Comparison of ENCODE assay signal across 8 cellular contexts in the genomic region with DNA sequence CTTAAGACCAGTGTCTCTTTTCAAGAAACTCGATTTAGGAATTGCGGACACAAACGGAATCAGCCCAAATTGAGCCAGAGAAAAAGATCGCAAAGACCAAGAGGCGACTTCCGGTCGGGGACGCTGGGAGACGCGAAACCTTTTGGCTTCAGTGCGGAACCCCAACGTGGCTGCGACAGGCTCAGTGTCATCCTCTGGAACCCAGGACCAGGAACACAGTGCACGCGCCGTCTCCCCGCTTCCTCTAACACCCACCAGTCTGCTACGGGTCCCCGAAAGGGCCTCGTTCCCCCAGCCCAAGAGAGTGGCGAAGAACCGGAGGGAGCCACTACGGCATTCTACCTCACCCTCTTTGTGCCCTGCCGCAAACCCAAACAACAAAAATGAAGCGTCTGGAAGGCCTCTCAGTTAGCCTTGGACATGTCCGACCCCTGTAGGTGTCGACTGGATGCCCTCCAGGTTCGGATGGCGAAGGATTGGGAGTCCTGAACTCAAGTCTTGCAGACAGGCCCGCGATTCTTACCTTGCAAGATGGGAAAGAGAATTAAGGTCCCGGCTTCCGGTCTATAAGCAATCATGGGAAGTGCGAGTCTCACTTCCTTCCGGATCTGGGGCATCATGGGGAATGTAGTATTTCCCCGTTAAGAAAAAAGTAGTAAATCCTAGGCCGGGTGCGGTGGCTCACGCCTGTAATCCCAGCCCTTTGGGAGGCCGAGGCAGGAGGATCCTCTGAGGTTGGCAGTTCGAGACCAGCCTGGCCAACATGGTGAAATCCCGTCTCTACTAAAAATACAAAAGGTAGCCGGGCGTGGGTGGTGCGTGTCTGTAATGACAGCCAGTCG. TPM values are rescaled to one million over a fixed set of nuclear protein-coding genes. Genes with fewer than 3 reads are reported as not detected.
DNase-seq lines count a peak whose midpoint lies in the region; ATAC-seq and TF ChIP-seq lines count a peak whose summit lies in the region.

TSS of gene RPL6 (minus strand) at position 542 of the 842 bp plus-strand sequence. CDS start 949 bp downstream, outside the sequence.

- H3K4me3 ChIP-seq in LNCaP clone FGC (ENCODE audit: low read depth, low read length) (peak within 1 kb of the TSS; percentile 77), fibroblast of pulmonary artery (replicated peaks; ENCODE audit: low read depth, low read length) (peak within 1 kb of the TSS; percentile 95)

- peak within 1 kb of the TSS; percentile 100 for H3K27ac Mint-ChIP-seq in activated T-helper 2 cell treated with anti-CD3 and anti-CD28 coated beads, Interferon-gamma antibody, Interleukin-2, Interleukin-4, amounts not matched to agents 10 μg/mL and 5 μg/mL and 100 μg/mL, durations not matched to agents 14 hours and 24 hours and 36 hours
- peak within 1 kb of the TSS; percentile 99 for H3K27ac Mint-ChIP-seq in natural killer cell treated with Interleukin-12 subunit alpha and Interleukin-12 subunit beta and Interleukin-15 and Interleukin-18, amount 100 ng/mL, for 72 hours
- peak within 1 kb of the TSS; percentile 100 for H3K27ac Mint-ChIP-seq in stimulated activated naive CD8-positive, alpha-beta T cell treated with anti-CD3 and anti-CD28 coated beads, Interleukin-15, Interleukin-2, amounts not matched to agents 100 ng/mL and 50 ng/mL, for 24 hours

- TF ChIP-seq CTCF in LNCaP clone FGC (IDR thresholded peaks at IDR 0.05; ENCODE audit: control insufficient read depth, extremely low read depth, insufficient read depth), result no peak
- TF ChIP-seq CTCF in fibroblast of pulmonary artery (IDR thresholded peaks at IDR 0.05; ENCODE audit: low read length, missing control alignments), result no peak

- intact Hi-C loops in activated T-helper 2 cell treated with anti-CD3 and anti-CD28 coated beads, Interferon-gamma antibody, Interleukin-2, Interleukin-4, amounts not matched to agents 10 μg/mL and 5 μg/mL and 100 μg/mL, durations not matched to agents 14 hours and 24 hours and 36 hours (cut with micrococcal nuclease), result loop anchor here (1.0 to 5.0 kb wide), 4 partner anchors 9 to 567 kb away; partner anchors contain the start of genes ERP29, HECTD4, MAPKAPK5 and PTPN11

- DNase-seq in DMS79 (lab: John Stamatoyannopoulos, UW) (peak; percentile 91), LNCaP clone FGC (ENCODE audit: low read depth) (peak; percentile 91), fibroblast of pulmonary artery (ENCODE audit: low read depth) (peak; percentile 96)
- peak; percentile 77 for DNase-seq in activated T-helper 2 cell treated with anti-CD3 and anti-CD28 coated beads, Interferon-gamma antibody, Interleukin-2, Interleukin-4, amounts not matched to agents 10 μg/mL and 5 μg/mL and 100 μg/mL, durations not matched to agents 14 hours and 24 hours and 36 hours (ENCODE audit: low spot score)
- peak; percentile 86 for DNase-seq in natural killer cell treated with Interleukin-12 subunit alpha and Interleukin-12 subunit beta and Interleukin-15 and Interleukin-18, amount 100 ng/mL, for 72 hours (ENCODE audit: low spot score)

- peak within 1 kb of the TSS; percentile 99 for H3K4me3 Mint-ChIP-seq in activated T-helper 2 cell treated with anti-CD3 and anti-CD28 coated beads, Interferon-gamma antibody, Interleukin-2, Interleukin-4, amounts not matched to agents 10 μg/mL and 5 μg/mL and 100 μg/mL, durations not matched to agents 14 hours and 24 hours and 36 hours (ENCODE audit: low read depth)
- H3K4me3 Mint-ChIP-seq in natural killer cell treated with Interleukin-12 subunit alpha and Interleukin-12 subunit beta and Interleukin-15 and Interleukin-18, amount 100 ng/mL, for 72 hours, result peak within 1 kb of the TSS; percentile 99
- H3K4me3 Mint-ChIP-seq in stimulated activated naive CD8-positive, alpha-beta T cell treated with anti-CD3 and anti-CD28 coated beads, Interleukin-15, Interleukin-2, amounts not matched to agents 100 ng/mL and 50 ng/mL, for 24 hours, result peak within 1 kb of the TSS; percentile 99

- peaks cover 50% of the 10 kb centered on the region for H3K36me3 Mint-ChIP-seq in activated T-helper 2 cell treated with anti-CD3 and anti-CD28 coated beads, Interferon-gamma antibody, Interleukin-2, Interleukin-4, amounts not matched to agents 10 μg/mL and 5 μg/mL and 100 μg/mL, durations not matched to agents 14 hours and 24 hours and 36 hours (ENCODE audit: low read depth)
- H3K36me3 Mint-ChIP-seq in natural killer cell treated with Interleukin-12 subunit alpha and Interleukin-12 subunit beta and Interleukin-15 and Interleukin-18, amount 100 ng/mL, for 72 hours, result peaks cover 35% of the 10 kb centered on the region
- H3K36me3 Mint-ChIP-seq in stimulated activated naive CD8-positive, alpha-beta T cell treated with anti-CD3 and anti-CD28 coated beads, Interleukin-15, Interleukin-2, amounts not matched to agents 100 ng/mL and 50 ng/mL, for 24 hours (ENCODE audit: low read depth), result peaks cover 51% of the 10 kb centered on the region

- no peaks in the 10 kb centered on the region for H3K27me3 Mint-ChIP-seq in activated T-helper 2 cell treated with anti-CD3 and anti-CD28 coated beads, Interferon-gamma antibody, Interleukin-2, Interleukin-4, amounts not matched to agents 10 μg/mL and 5 μg/mL and 100 μg/mL, durations not matched to agents 14 hours and 24 hours and 36 hours (ENCODE audit: low read depth)
- no peaks in the 10 kb centered on the region for H3K27me3 Mint-ChIP-seq in natural killer cell treated with Interleukin-12 subunit alpha and Interleukin-12 subunit beta and Interleukin-15 and Interleukin-18, amount 100 ng/mL, for 72 hours
- H3K27me3 Mint-ChIP-seq in stimulated activated naive CD8-positive, alpha-beta T cell treated with anti-CD3 and anti-CD28 coated beads, Interleukin-15, Interleukin-2, amounts not matched to agents 100 ng/mL and 50 ng/mL, for 24 hours, result no peaks in the 10 kb centered on the region

- peaks cover 27% of the 10 kb centered on the region for H3K4me1 Mint-ChIP-seq in activated T-helper 2 cell treated with anti-CD3 and anti-CD28 coated beads, Interferon-gamma antibody, Interleukin-2, Interleukin-4, amounts not matched to agents 10 μg/mL and 5 μg/mL and 100 μg/mL, durations not matched to agents 14 hours and 24 hours and 36 hours (ENCODE audit: low read depth)
- peaks cover 38 to 39% of the 10 kb centered on the region in 2 donors for H3K4me1 Mint-ChIP-seq in natural killer cell treated with Interleukin-12 subunit alpha and Interleukin-12 subunit beta and Interleukin-15 and Interleukin-18, amount 100 ng/mL, for 72 hours (ENCODE audit: low read depth in 2 of 2)
- H3K4me1 Mint-ChIP-seq in stimulated activated naive CD8-positive, alpha-beta T cell treated with anti-CD3 and anti-CD28 coated beads, Interleukin-15, Interleukin-2, amounts not matched to agents 100 ng/mL and 50 ng/mL, for 24 hours (ENCODE audit: low read depth), result peaks cover 45% of the 10 kb centered on the region

- no peaks in the 10 kb centered on the region for H3K9me3 Mint-ChIP-seq in activated T-helper 2 cell treated with anti-CD3 and anti-CD28 coated beads, Interferon-gamma antibody, Interleukin-2, Interleukin-4, amounts not matched to agents 10 μg/mL and 5 μg/mL and 100 μg/mL, durations not matched to agents 14 hours and 24 hours and 36 hours
- H3K9me3 Mint-ChIP-seq in natural killer cell treated with Interleukin-12 subunit alpha and Interleukin-12 subunit beta and Interleukin-15 and Interleukin-18, amount 100 ng/mL, for 72 hours, result no peaks in the 10 kb centered on the region
- no peaks in the 10 kb centered on the region for H3K9me3 Mint-ChIP-seq in stimulated activated naive CD8-positive, alpha-beta T cell treated with anti-CD3 and anti-CD28 coated beads, Interleukin-15, Interleukin-2, amounts not matched to agents 100 ng/mL and 50 ng/mL, for 24 hours

- ATAC-seq in GM21825 (IDR thresholded peaks at IDR 0.05; ENCODE audit: unreplicated experiment), result peak; percentile 65
- peak; percentile 91 to 97 for ATAC-seq in natural killer cell treated with Interleukin-12 subunit alpha and Interleukin-12 subunit beta and Interleukin-15 and Interleukin-18, amount 100 ng/mL, for 72 hours

- peak; percentile 98 for TF ChIP-seq POLR2A in Raji (IDR thresholded peaks at IDR 0.05; ENCODE audit: insufficient read depth, low read depth, low read length)

RNA-seq across cellular contexts. Expression of gene RPL6, which starts in this region (rescaled TPM):
- 1,640 and 1,680 TPM in 2 replicates for total RNA-seq in activated T-helper 2 cell treated with anti-CD3 and anti-CD28 coated beads, Interferon-gamma antibody, Interleukin-2, Interleukin-4, amounts not matched to agents 10 μg/mL and 5 μg/mL and 100 μg/mL, durations not matched to agents 14 hours and 24 hours and 36 hours
- 1,000 to 10,000 TPM; 1,014 to 1,216 TPM for total RNA-seq in natural killer cell treated with Interleukin-12 subunit alpha and Interleukin-12 subunit beta and Interleukin-15 and Interleukin-18, amount 100 ng/mL, for 72 hours

Comparison
In these comparisons a context has a peak if more than half of its experiments do, and no peak if none do; other contexts are left out.
1. Peak in every context shown above with its lines: DNase-seq, ATAC-seq and H3K4me3 ChIP-seq.